10 cellular contexts compared by ENCODE assay signal in genomic region chr1:67532452-67533216, GRCh38.
DNase-seq lines count a peak whose midpoint lies in the region; ATAC-seq and TF ChIP-seq lines count a peak whose summit lies in the region.
"Had no signal": no experiment of that assay in that cellular context is flagged by ENCODE, and none has a peak within 500 bp of the region (broad histone marks: within the 10 kb centered on the region; RNA-seq: fewer than 3 reads in every experiment).

No MANE protein-coding gene starts in this region.

- peaks cover 26% of the 10 kb centered on the region for H3K4me1 Mint-ChIP-seq in brain
- H3K4me1 Mint-ChIP-seq in immature natural killer cell: peaks cover 15 to 17% of the 10 kb centered on the region in 2 donors
- peaks cover 0 to under 1% of the 10 kb centered on the region in 2 donors for H3K4me1 Mint-ChIP-seq in stimulated activated naive B cell treated with anti-CD40 and anti-IgM and Interleukin-4, amounts not matched to agents 10 μg/mL and 1 μg/mL and 100 μg/mL, for 72 hours
- H3K4me1 Mint-ChIP-seq in activated naive CD8-positive, alpha-beta T cell treated with anti-CD3 and anti-CD28 coated beads, Interleukin-2, amount 50 U/mL, for 24 hours: no peaks in the 10 kb centered on the region

- no peak overlapping the region for H3K27ac ChIP-seq in HL-60 (replicated peaks)

- DNase-seq in CMK (ENCODE audit: low read depth) (peak; percentile 45), HL-60 (ENCODE audit: low read depth in 1 of 2, low spot score in 1 of 2) (peak; percentile 7 to 39), NCI-H526 treated with DMSO at 0.1 percent for 48 hours (lab: John Stamatoyannopoulos, UW) (peak; percentile 57), immature natural killer cell (peak; percentile 4 to 34 (median 18))
- DNase-seq in stimulated activated naive B cell treated with anti-CD40 and anti-IgM and Interleukin-4, amounts not matched to agents 10 μg/mL and 1 μg/mL and 100 μg/mL, for 72 hours: no peak
- no peak for DNase-seq in activated naive CD8-positive, alpha-beta T cell treated with anti-CD3 and anti-CD28 coated beads, Interleukin-2, amount 50 U/mL, for 24 hours

- H3K27ac Mint-ChIP-seq in brain (peak overlapping the region in 2 of 5 experiments; percentile 81 to 88), immature natural killer cell (no peak overlapping the region)
- H3K27ac Mint-ChIP-seq in stimulated activated naive B cell treated with anti-CD40 and anti-IgM and Interleukin-4, amounts not matched to agents 10 μg/mL and 1 μg/mL and 100 μg/mL, for 72 hours: no peak overlapping the region
- H3K27ac Mint-ChIP-seq in activated naive CD8-positive, alpha-beta T cell treated with anti-CD3 and anti-CD28 coated beads, Interleukin-2, amount 50 U/mL, for 24 hours: no peak overlapping the region
- H3K27ac Mint-ChIP-seq: T-helper 1 cell treated with Interleukin-12 subunit alpha and Interleukin-12 subunit beta and Interleukin-4 antibody, amounts not matched to agents 30 μg/mL and 1 μg/mL, for 36 hours had no signal

- H3K4me3 Mint-ChIP-seq in brain: no peak overlapping the region
- no peak overlapping the region for H3K4me3 Mint-ChIP-seq in immature natural killer cell
- no peak overlapping the region for H3K4me3 Mint-ChIP-seq in stimulated activated naive B cell treated with anti-CD40 and anti-IgM and Interleukin-4, amounts not matched to agents 10 μg/mL and 1 μg/mL and 100 μg/mL, for 72 hours
- H3K4me3 Mint-ChIP-seq in activated naive CD8-positive, alpha-beta T cell treated with anti-CD3 and anti-CD28 coated beads, Interleukin-2, amount 50 U/mL, for 24 hours: no peak overlapping the region
- H3K4me3 Mint-ChIP-seq: T-helper 1 cell treated with Interleukin-12 subunit alpha and Interleukin-12 subunit beta and Interleukin-4 antibody, amounts not matched to agents 30 μg/mL and 1 μg/mL, for 36 hours had no signal

- peaks cover 4% of the 10 kb centered on the region for H3K27me3 Mint-ChIP-seq in brain
- peaks cover 0 to 1% (median 0%) of the 10 kb centered on the region in 3 donors for H3K27me3 Mint-ChIP-seq in immature natural killer cell (ENCODE audit: low read depth in 3 of 3)
- H3K27me3 Mint-ChIP-seq in stimulated activated naive B cell treated with anti-CD40 and anti-IgM and Interleukin-4, amounts not matched to agents 10 μg/mL and 1 μg/mL and 100 μg/mL, for 72 hours: peaks cover 0 to 11% of the 10 kb centered on the region in 2 donors
- H3K27me3 Mint-ChIP-seq in activated naive CD8-positive, alpha-beta T cell treated with anti-CD3 and anti-CD28 coated beads, Interleukin-2, amount 50 U/mL, for 24 hours: peaks cover 3% of the 10 kb centered on the region

- peaks cover 4% of the 10 kb centered on the region for H3K27me3 ChIP-seq in HL-60 (ENCODE audit: insufficient read depth, poor library complexity, severe bottlenecking)

- peak; percentile 65 for ATAC-seq in GM19035 (IDR thresholded peaks at IDR 0.05; ENCODE audit: unreplicated experiment)
- ATAC-seq in stimulated activated naive B cell treated with anti-CD40 and anti-IgM and Interleukin-4, amounts not matched to agents 10 μg/mL and 1 μg/mL and 100 μg/mL, for 72 hours (replicated peaks): peak; percentile 55 to 67
- ATAC-seq in activated naive CD8-positive, alpha-beta T cell treated with anti-CD3 and anti-CD28 coated beads, Interleukin-2, amount 50 U/mL, for 24 hours: no peak

- H3K36me3 Mint-ChIP-seq in brain: no peaks in the 10 kb centered on the region
- H3K36me3 Mint-ChIP-seq in immature natural killer cell: no peaks in the 10 kb centered on the region
- H3K36me3 Mint-ChIP-seq in stimulated activated naive B cell treated with anti-CD40 and anti-IgM and Interleukin-4, amounts not matched to agents 10 μg/mL and 1 μg/mL and 100 μg/mL, for 72 hours: peaks cover 2 to 6% of the 10 kb centered on the region in 2 donors
- H3K36me3 Mint-ChIP-seq in activated naive CD8-positive, alpha-beta T cell treated with anti-CD3 and anti-CD28 coated beads, Interleukin-2, amount 50 U/mL, for 24 hours (ENCODE audit: low read depth): no peaks in the 10 kb centered on the region

- no peak overlapping the region for H3K4me3 ChIP-seq in HL-60 (replicated peaks; ENCODE audit: insufficient read depth, low read length)
- H3K4me3 ChIP-seq: skin epidermis had no signal

- no peaks in the 10 kb centered on the region for H3K9me3 Mint-ChIP-seq in brain
- no peaks in the 10 kb centered on the region for H3K9me3 Mint-ChIP-seq in immature natural killer cell
- H3K9me3 Mint-ChIP-seq in stimulated activated naive B cell treated with anti-CD40 and anti-IgM and Interleukin-4, amounts not matched to agents 10 μg/mL and 1 μg/mL and 100 μg/mL, for 72 hours: peaks cover 0 to 5% of the 10 kb centered on the region in 2 donors
- no peaks in the 10 kb centered on the region for H3K9me3 Mint-ChIP-seq in activated naive CD8-positive, alpha-beta T cell treated with anti-CD3 and anti-CD28 coated beads, Interleukin-2, amount 50 U/mL, for 24 hours

- peak; percentile 60 for TF ChIP-seq CTCF in HL-60 (IDR thresholded peaks at IDR 0.05; ENCODE audit: insufficient read depth, low read length)
- peak; percentile 74 to 80 for TF ChIP-seq CTCF in brain (conservative IDR thresholded peaks at IDR 0.05)

Comparison
In these comparisons a context has a peak if more than half of its experiments do, and no peak if none do; other contexts are left out.
1. DNase-seq: peak in CMK (single experiment), HL-60 (2 of 2), NCI-H526 treated with DMSO at 0.1 percent for 48 hours (single experiment) and immature natural killer cell (3 of 3); none in stimulated activated naive B cell treated with anti-CD40 and anti-IgM and Interleukin-4, amounts not matched to agents 10 μg/mL and 1 μg/mL and 100 μg/mL, for 72 hours (single experiment) and activated naive CD8-positive, alpha-beta T cell treated with anti-CD3 and anti-CD28 coated beads, Interleukin-2, amount 50 U/mL, for 24 hours (single experiment).